In the genomic region with DNA sequence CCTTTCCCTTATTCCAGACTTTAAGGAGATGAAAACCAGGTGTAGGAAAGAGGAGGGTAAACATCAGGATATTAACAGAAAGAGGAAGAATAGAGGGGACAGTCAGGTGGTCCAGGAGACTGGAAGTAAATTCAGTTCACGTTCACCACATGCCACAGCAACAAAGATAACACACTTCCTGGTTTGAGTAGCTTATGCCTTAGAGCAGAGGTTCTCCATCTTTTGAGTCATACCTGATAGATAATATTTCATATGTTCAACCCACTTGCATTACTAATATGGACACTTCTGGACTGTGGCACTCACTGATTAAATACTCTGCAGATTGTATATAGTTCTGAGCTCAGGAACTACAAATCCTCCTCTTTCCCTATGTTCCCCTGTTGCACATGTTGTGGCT, we compare ENCODE assay signal across 15 cellular contexts.
DNase-seq lines count a peak whose midpoint lies in the region; ATAC-seq and TF ChIP-seq lines count a peak whose summit lies in the region.
"Had no signal": no experiment of that assay in that cellular context is flagged by ENCODE, and none has a peak within 500 bp of the region (broad histone marks: within the 10 kb centered on the region; RNA-seq: fewer than 3 reads in every experiment).

No MANE protein-coding gene starts in this region.

- H3K27me3 Mint-ChIP-seq in activated CD8-positive, alpha-beta T cell treated with anti-CD3 and anti-CD28 coated beads for 36 hours: no peaks in the 10 kb centered on the region
- H3K27me3 Mint-ChIP-seq in stimulated activated naive CD8-positive, alpha-beta T cell treated with anti-CD3 and anti-CD28 coated beads, Interleukin-15, amount 100 ng/mL, for 72 hours: peaks cover 12% of the 10 kb centered on the region
- H3K27me3 Mint-ChIP-seq: activated T-cell treated with anti-CD3 and anti-CD28 coated beads, Interleukin-2, amount 50 U/mL, for 24 hours had no signal

- H3K9me3 Mint-ChIP-seq in activated CD8-positive, alpha-beta T cell treated with anti-CD3 and anti-CD28 coated beads for 36 hours: peaks cover 3% of the 10 kb centered on the region
- peaks cover 5 to 7% of the 10 kb centered on the region in 2 donors for H3K9me3 Mint-ChIP-seq in stimulated activated naive CD8-positive, alpha-beta T cell treated with anti-CD3 and anti-CD28 coated beads, Interleukin-15, amount 100 ng/mL, for 72 hours

- H3K4me3 ChIP-seq in mammary epithelial cell (replicated peaks in 1 of 3; ENCODE audit: insufficient read depth in 1 of 3, low read depth in 2 of 3, low read length in 3 of 3) (no peak overlapping the region), breast epithelium (no peak overlapping the region), Karpas-422 (ENCODE audit: low read length) (0 out of 2 replicates have a peak overlapping the region, but pooled peaks have one; percentile 5)
- H3K4me3 ChIP-seq: heart right ventricle, psoas muscle, SK-N-MC, transverse colon had no signal

- no peaks in the 10 kb centered on the region for H4K20me1 ChIP-seq in mammary epithelial cell (ENCODE audit: insufficient read depth, low read length)
- no peaks in the 10 kb centered on the region for H4K20me1 ChIP-seq in Karpas-422 (ENCODE audit: insufficient read depth, low read depth, low read length)

- TF ChIP-seq POLR2A in breast epithelium (IDR thresholded peaks at IDR 0.05): no peak

- H3K36me3 ChIP-seq in mammary epithelial cell (ENCODE audit: insufficient read depth, low read length): no peaks in the 10 kb centered on the region
- no peaks in the 10 kb centered on the region for H3K36me3 ChIP-seq in breast epithelium
- H3K36me3 ChIP-seq in Karpas-422 (ENCODE audit: insufficient read depth, low read length): no peaks in the 10 kb centered on the region
- H3K36me3 ChIP-seq: heart right ventricle, transverse colon had no signal

- H3K36me3 Mint-ChIP-seq in activated CD8-positive, alpha-beta T cell treated with anti-CD3 and anti-CD28 coated beads for 36 hours (ENCODE audit: low read depth): no peaks in the 10 kb centered on the region

- H3K27ac ChIP-seq in mammary epithelial cell (ENCODE audit: insufficient read depth, low read depth, low read length): no peak overlapping the region
- no peak overlapping the region for H3K27ac ChIP-seq in breast epithelium
- H3K27ac ChIP-seq in Karpas-422 (ENCODE audit: low read length): peak overlapping the region; percentile 69
- H3K27ac ChIP-seq: heart right ventricle, psoas muscle, SK-N-MC, transverse colon had no signal

- BruUV-seq in mammary epithelial cell (replicated peaks; lab: Mats Ljungman, UMichigan): no TSS peak

- dilution Hi-C loops in mammary epithelial cell (cut with HindIII; ENCODE audit: low sequenced_read_pairs): no loop called here

- intact Hi-C loops in mammary epithelial cell (cut with micrococcal nuclease) (no loop called here), breast epithelium (cut with DNase I; ENCODE audit: low total_unique reads) (no loop called here)
- intact Hi-C loops in activated CD8-positive, alpha-beta T cell treated with anti-CD3 and anti-CD28 coated beads for 36 hours (cut with micrococcal nuclease): loop anchor here (10.0 kb wide), 1 partner anchor 579 kb away; no protein-coding TSS in a partner anchor

- peak; percentile 9 for DNase-seq in mammary epithelial cell
- no peak for DNase-seq in breast epithelium (ENCODE audit: low spot score in 2 of 2)
- DNase-seq in Karpas-422: no peak
- no peak for DNase-seq in activated CD8-positive, alpha-beta T cell treated with anti-CD3 and anti-CD28 coated beads for 36 hours
- no peak for DNase-seq in stimulated activated naive CD8-positive, alpha-beta T cell treated with anti-CD3 and anti-CD28 coated beads, Interleukin-15, amount 100 ng/mL, for 72 hours
- no peak for DNase-seq in NCI-H69 (lab: John Stamatoyannopoulos, UW)
- no peak for DNase-seq in activated naive CD4-positive, alpha-beta T cell (lab: John Stamatoyannopoulos, UW)
- DNase-seq: activated T-cell treated with anti-CD3 and anti-CD28 coated beads, Interleukin-2, amount 50 U/mL, for 24 hours; amygdala; erythroblast; heart right ventricle; psoas muscle; transverse colon had no signal

- ATAC-seq in activated CD8-positive, alpha-beta T cell treated with anti-CD3 and anti-CD28 coated beads for 36 hours: peak; percentile 34
- peak; percentile 71 for ATAC-seq in stimulated activated naive CD8-positive, alpha-beta T cell treated with anti-CD3 and anti-CD28 coated beads, Interleukin-15, amount 100 ng/mL, for 72 hours
- ATAC-seq in HG03039 (IDR thresholded peaks at IDR 0.05; ENCODE audit: unreplicated experiment): no peak
- ATAC-seq: heart right ventricle had no signal

- no peaks in the 10 kb centered on the region for H3K9me2 ChIP-seq in Karpas-422 (replicated peaks; ENCODE audit: insufficient read depth, low read length)

- POLR2A ChIA-PET in activated CD8-positive, alpha-beta T cell treated with anti-CD3 and anti-CD28 coated beads for 36 hours (lab: Charles Lee): interaction anchor here (0.5 to 0.9 kb wide), 3 partner anchors 44 to 416 kb away, joined by 3 to 4 read pairs (median 3); no protein-coding TSS in a partner anchor

- H3K79me2 ChIP-seq in mammary epithelial cell (ENCODE audit: insufficient read depth, low read length): no peaks in the 10 kb centered on the region
- no peaks in the 10 kb centered on the region for H3K79me2 ChIP-seq in Karpas-422 (ENCODE audit: low read length)

- H3K27me3 ChIP-seq in mammary epithelial cell (ENCODE audit: insufficient read depth, low read length): no peaks in the 10 kb centered on the region
- H3K27me3 ChIP-seq in breast epithelium: no peaks in the 10 kb centered on the region
- no peaks in the 10 kb centered on the region; the same call in 1 of the 2 replicates for H3K27me3 ChIP-seq in Karpas-422 (ENCODE audit: low read length)
- H3K27me3 ChIP-seq: heart right ventricle, transverse colon had no signal

- H2AFZ ChIP-seq in mammary epithelial cell (ENCODE audit: low read depth, low read length): no peak overlapping the region
- H2AFZ ChIP-seq in Karpas-422 (ENCODE audit: low read length): peak overlapping the region; percentile 74

- no peaks in the 10 kb centered on the region for H3K9me3 ChIP-seq in mammary epithelial cell (replicated peaks; ENCODE audit: insufficient read depth, low read length)
- no peaks in the 10 kb centered on the region for H3K9me3 ChIP-seq in breast epithelium
- no peaks in the 10 kb centered on the region for H3K9me3 ChIP-seq in Karpas-422 (ENCODE audit: low read length)
- H3K9me3 ChIP-seq: psoas muscle, transverse colon had no signal

- H3K9ac ChIP-seq in mammary epithelial cell (ENCODE audit: insufficient read depth, low read length) (no peak overlapping the region), Karpas-422 (ENCODE audit: low read length) (0 out of 2 replicates have a peak overlapping the region, but pooled peaks have one; percentile 25)

- in situ Hi-C loops in mammary epithelial cell (cut with MboI; ENCODE audit: low sequenced_read_pairs in 2 of 2): no loop called here

- WGBS in mammary epithelial cell (ENCODE audit: low coverage, missing lambda C conversion rate): 100% methylated on average over 1 of the region's 1 CpG

- H3K4me2 ChIP-seq in mammary epithelial cell (ENCODE audit: insufficient read depth, low read depth, low read length): no peak overlapping the region
- H3K4me2 ChIP-seq in Karpas-422 (ENCODE audit: low read depth, low read length, poor library complexity, severe bottlenecking): peak overlapping the region; percentile 36

- peaks cover 37% of the 10 kb centered on the region for H3K4me1 Mint-ChIP-seq in activated CD8-positive, alpha-beta T cell treated with anti-CD3 and anti-CD28 coated beads for 36 hours (ENCODE audit: low read depth)
- H3K4me1 Mint-ChIP-seq in stimulated activated naive CD8-positive, alpha-beta T cell treated with anti-CD3 and anti-CD28 coated beads, Interleukin-15, amount 100 ng/mL, for 72 hours: peaks cover 46% of the 10 kb centered on the region

- H3K4me1 ChIP-seq in mammary epithelial cell (ENCODE audit: insufficient read depth, low read length) (peaks cover 4% of the 10 kb centered on the region), breast epithelium (no peaks in the 10 kb centered on the region), Karpas-422 (ENCODE audit: low read length) (peaks cover 18% of the 10 kb centered on the region)
- H3K4me1 ChIP-seq: psoas muscle, transverse colon had no signal

- CTCF ChIA-PET in mammary epithelial cell (lab: Charles Lee; ENCODE audit: low non-redundant PET): no interaction called here
- CTCF ChIA-PET in activated CD8-positive, alpha-beta T cell treated with anti-CD3 and anti-CD28 coated beads for 36 hours (lab: Charles Lee): interaction anchor here (1.6 kb wide), 1 partner anchor 180 kb away, joined by 3 read pairs; a partner anchor contains a TSS

- H3K27ac Mint-ChIP-seq in activated CD8-positive, alpha-beta T cell treated with anti-CD3 and anti-CD28 coated beads for 36 hours: no peak overlapping the region
- no peak overlapping the region for H3K27ac Mint-ChIP-seq in stimulated activated naive CD8-positive, alpha-beta T cell treated with anti-CD3 and anti-CD28 coated beads, Interleukin-15, amount 100 ng/mL, for 72 hours
- H3K27ac Mint-ChIP-seq: activated T-cell treated with anti-CD3 and anti-CD28 coated beads, Interleukin-2, amount 50 U/mL, for 24 hours had no signal

- H3K4me3 Mint-ChIP-seq in activated CD8-positive, alpha-beta T cell treated with anti-CD3 and anti-CD28 coated beads for 36 hours: no peak overlapping the region
- no peak overlapping the region for H3K4me3 Mint-ChIP-seq in stimulated activated naive CD8-positive, alpha-beta T cell treated with anti-CD3 and anti-CD28 coated beads, Interleukin-15, amount 100 ng/mL, for 72 hours
- H3K4me3 Mint-ChIP-seq: activated T-cell treated with anti-CD3 and anti-CD28 coated beads, Interleukin-2, amount 50 U/mL, for 24 hours had no signal

- TF ChIP-seq CTCF in mammary epithelial cell (conservative IDR thresholded peaks at IDR 0.05 in 1 of 2, IDR thresholded peaks at IDR 0.05 in 1 of 2; ENCODE audit: extremely low read depth in 1 of 2, insufficient read depth in 1 of 2, low read depth in 1 of 2, low read length in 2 of 2) (no peak), breast epithelium (IDR thresholded peaks at IDR 0.05) (no peak)
- TF ChIP-seq CTCF in activated CD8-positive, alpha-beta T cell treated with anti-CD3 and anti-CD28 coated beads for 36 hours (IDR thresholded peaks at IDR 0.05): no peak
